Comparison of ENCODE assay signal across 15 cellular contexts in the genomic region with DNA sequence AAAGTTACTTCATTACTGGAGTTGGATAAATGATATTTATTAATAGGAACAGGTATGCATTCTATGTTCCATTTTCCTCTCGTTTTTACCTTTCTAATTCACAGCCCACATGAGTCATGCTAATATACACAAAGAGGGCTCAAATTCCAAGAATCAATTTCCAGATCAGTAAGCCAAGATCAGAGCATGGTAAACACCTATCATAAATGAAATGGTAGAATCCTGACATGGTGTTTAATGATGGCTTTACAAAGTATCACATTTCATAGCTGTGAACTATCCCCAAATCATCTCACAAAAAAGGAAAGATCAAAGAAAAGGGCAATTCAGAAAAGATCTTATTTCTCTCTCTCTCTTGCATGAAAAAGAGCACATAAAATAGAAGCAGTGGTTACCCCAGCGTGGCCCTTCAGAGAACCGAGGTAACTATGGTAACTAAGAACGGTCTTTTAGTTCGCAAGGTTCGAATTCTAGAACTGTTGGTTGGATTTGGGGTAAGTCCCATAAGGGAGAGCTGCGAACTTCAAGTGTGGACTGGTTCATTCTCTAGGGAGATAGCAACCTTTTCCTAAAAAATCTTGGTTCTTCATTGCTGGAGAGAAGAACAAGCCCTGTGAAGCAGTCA.
"Had no signal": no experiment of that assay in that cellular context is flagged by ENCODE, and none has a peak within 500 bp of the region (broad histone marks: within the 10 kb centered on the region; RNA-seq: fewer than 3 reads in every experiment).

No MANE protein-coding gene starts in this region.

- DNase-seq: activated B cell treated with CpG ODN at 0.5 μM for 24 hours; activated CD4-positive, alpha-beta T cell treated with anti-CD3 and anti-CD28 coated beads, Interleukin-2, amount 10 ng/mL, durations not matched to agents 24 days and 14 days; activated CD8-positive, alpha-beta memory T cell treated with anti-CD3 and anti-CD28 coated beads for 24 hours; activated naive CD4-positive, alpha-beta T cell treated with anti-CD3 and anti-CD28 coated beads, Interleukin-2, amount 10 ng/mL, durations not matched to agents 7 days and 5 days; colonic mucosa; effector memory CD4-positive, alpha-beta T cell; lower lobe of right lung; posterior cingulate gyrus; right cardiac atrium; thyroid gland had no signal

- H3K4me3 ChIP-seq: colonic mucosa, gastroesophageal sphincter, lower lobe of right lung, smooth muscle cell, thyroid gland had no signal

- H3K27me3 ChIP-seq: colonic mucosa, thyroid gland had no signal

- H3K9me3 ChIP-seq: colonic mucosa, gastroesophageal sphincter, lower lobe of right lung, thyroid gland had no signal

- H3K4me2 ChIP-seq: smooth muscle cell had no signal

- ATAC-seq: activated T-helper 17 cell treated with anti-CD3 and anti-CD28 coated beads, Interleukin-2, amount 50 U/mL, for 72 hours; gastroesophageal sphincter; lower lobe of right lung; right cardiac atrium; stimulated activated effector memory CD8-positive, alpha-beta T cell treated with anti-CD3 and anti-CD28 coated beads, Interleukin-12 subunit alpha, Interleukin-12 subunit beta, amount 100 ng/mL, for 72 hours had no signal

- H3K4me1 ChIP-seq: colonic mucosa, gastroesophageal sphincter, lower lobe of right lung, thyroid gland had no signal

- FAIRE-seq: urothelium cell line had no signal

- H3K36me3 ChIP-seq: colonic mucosa, gastroesophageal sphincter, lower lobe of right lung, thyroid gland had no signal

- H3K27ac ChIP-seq: colonic mucosa, gastroesophageal sphincter, lower lobe of right lung, thyroid gland had no signal
